Comparison of ENCODE assay signal across 16 cellular contexts in genomic region chr14:22508662-22509035, GRCh38.
DNase-seq lines count a peak whose midpoint lies in the region; ATAC-seq and TF ChIP-seq lines count a peak whose summit lies in the region.
"Had no signal": no experiment of that assay in that cellular context is flagged by ENCODE, and none has a peak within 500 bp of the region (broad histone marks: within the 10 kb centered on the region; RNA-seq: fewer than 3 reads in every experiment).

No MANE protein-coding gene starts in this region.

- peaks cover 93% of the 10 kb centered on the region for H3K36me3 Mint-ChIP-seq in activated CD4-positive, alpha-beta T cell treated with anti-CD3 and anti-CD28 coated beads, Interleukin-2, amount 10 ng/mL, durations not matched to agents 24 days and 14 days (ENCODE audit: low read depth)
- peaks cover 81% of the 10 kb centered on the region for H3K36me3 Mint-ChIP-seq in activated T-helper 1 cell treated with anti-CD3 and anti-CD28 coated beads, Interleukin-12 subunit alpha, Interleukin-12 subunit beta, Interleukin-2, Interleukin-4 antibody, amounts not matched to agents 30 ng/mL and 10 ng/mL and 1 ng/mL, durations not matched to agents 14 hours and 24 hours and 36 hours (ENCODE audit: low read depth)
- peaks cover 15 to 90% (median 56%) of the 10 kb centered on the region in 3 donors for H3K36me3 Mint-ChIP-seq in naive thymus-derived CD8-positive, alpha-beta T cell

- TF ChIP-seq CTCF in GM12864 (IDR thresholded peaks at IDR 0.05; ENCODE audit: low read depth, low read length, missing control alignments) (no peak), lower lobe of right lung (IDR thresholded peaks at IDR 0.05) (no peak)

- peak overlapping the region; percentile 87 for H3K4me3 Mint-ChIP-seq in activated CD4-positive, alpha-beta T cell treated with anti-CD3 and anti-CD28 coated beads, Interleukin-2, amount 10 ng/mL, durations not matched to agents 24 days and 14 days
- peak overlapping the region; percentile 95 for H3K4me3 Mint-ChIP-seq in activated T-helper 1 cell treated with anti-CD3 and anti-CD28 coated beads, Interleukin-12 subunit alpha, Interleukin-12 subunit beta, Interleukin-2, Interleukin-4 antibody, amounts not matched to agents 30 ng/mL and 10 ng/mL and 1 ng/mL, durations not matched to agents 14 hours and 24 hours and 36 hours
- H3K4me3 Mint-ChIP-seq in naive thymus-derived CD8-positive, alpha-beta T cell = peak overlapping the region; percentile 79 to 94 (median 86)

- no peak for ATAC-seq in naive thymus-derived CD8-positive, alpha-beta T cell
- ATAC-seq in lower lobe of right lung = no peak
- no peak for ATAC-seq in HG03025 (IDR thresholded peaks at IDR 0.05; ENCODE audit: low FRiP score, unreplicated experiment)
- ATAC-seq: A549 had no signal

- H3K36me3 ChIP-seq in lower lobe of right lung = no peaks in the 10 kb centered on the region
- H3K36me3 ChIP-seq: brain microvascular endothelial cell, tibial artery had no signal

- H3K27ac Mint-ChIP-seq in activated CD4-positive, alpha-beta T cell treated with anti-CD3 and anti-CD28 coated beads, Interleukin-2, amount 10 ng/mL, durations not matched to agents 24 days and 14 days = peak overlapping the region; percentile 97
- peak overlapping the region; percentile 96 for H3K27ac Mint-ChIP-seq in activated T-helper 1 cell treated with anti-CD3 and anti-CD28 coated beads, Interleukin-12 subunit alpha, Interleukin-12 subunit beta, Interleukin-2, Interleukin-4 antibody, amounts not matched to agents 30 ng/mL and 10 ng/mL and 1 ng/mL, durations not matched to agents 14 hours and 24 hours and 36 hours
- peak overlapping the region; percentile 86 to 99 (median 98) for H3K27ac Mint-ChIP-seq in naive thymus-derived CD8-positive, alpha-beta T cell

- intact Hi-C loops in activated CD4-positive, alpha-beta T cell treated with anti-CD3 and anti-CD28 coated beads, Interleukin-2, amount 10 ng/mL, durations not matched to agents 24 days and 14 days (cut with micrococcal nuclease) = loop anchor here (10.0 kb wide), 1 partner anchor 304 kb away; no protein-coding TSS in a partner anchor
- intact Hi-C loops in activated T-helper 1 cell treated with anti-CD3 and anti-CD28 coated beads, Interleukin-12 subunit alpha, Interleukin-12 subunit beta, Interleukin-2, Interleukin-4 antibody, amounts not matched to agents 30 ng/mL and 10 ng/mL and 1 ng/mL, durations not matched to agents 14 hours and 24 hours and 36 hours (cut with micrococcal nuclease) = loop anchor here (5.0 kb wide), 3 partner anchors 386 to 656 kb away; no protein-coding TSS in a partner anchor
- intact Hi-C loops in lower lobe of right lung (cut with DNase I) = no loop called here

- H3K4me1 Mint-ChIP-seq in activated CD4-positive, alpha-beta T cell treated with anti-CD3 and anti-CD28 coated beads, Interleukin-2, amount 10 ng/mL, durations not matched to agents 24 days and 14 days = peaks cover 63% of the 10 kb centered on the region
- H3K4me1 Mint-ChIP-seq in activated T-helper 1 cell treated with anti-CD3 and anti-CD28 coated beads, Interleukin-12 subunit alpha, Interleukin-12 subunit beta, Interleukin-2, Interleukin-4 antibody, amounts not matched to agents 30 ng/mL and 10 ng/mL and 1 ng/mL, durations not matched to agents 14 hours and 24 hours and 36 hours (ENCODE audit: low read depth) = peaks cover 82% of the 10 kb centered on the region
- peaks cover 20 to 85% (median 77%) of the 10 kb centered on the region in 4 donors for H3K4me1 Mint-ChIP-seq in naive thymus-derived CD8-positive, alpha-beta T cell

- H3K4me3 ChIP-seq in GM12864 (ENCODE audit: low read depth, low read length) = peak overlapping the region; percentile 6
- H3K4me3 ChIP-seq in lower lobe of right lung = no peak overlapping the region
- H3K4me3 ChIP-seq: A549, tibial artery had no signal

- no peaks in the 10 kb centered on the region for H3K27me3 ChIP-seq in lower lobe of right lung (ENCODE audit: low read depth)
- H3K27me3 ChIP-seq: brain microvascular endothelial cell, tibial artery had no signal

- no peak overlapping the region for H3K27ac ChIP-seq in lower lobe of right lung
- H3K27ac ChIP-seq: A549, brain microvascular endothelial cell, tibial artery had no signal

- no peaks in the 10 kb centered on the region for H3K9me3 Mint-ChIP-seq in activated CD4-positive, alpha-beta T cell treated with anti-CD3 and anti-CD28 coated beads, Interleukin-2, amount 10 ng/mL, durations not matched to agents 24 days and 14 days
- H3K9me3 Mint-ChIP-seq in activated T-helper 1 cell treated with anti-CD3 and anti-CD28 coated beads, Interleukin-12 subunit alpha, Interleukin-12 subunit beta, Interleukin-2, Interleukin-4 antibody, amounts not matched to agents 30 ng/mL and 10 ng/mL and 1 ng/mL, durations not matched to agents 14 hours and 24 hours and 36 hours = no peaks in the 10 kb centered on the region
- no peaks in the 10 kb centered on the region for H3K9me3 Mint-ChIP-seq in naive thymus-derived CD8-positive, alpha-beta T cell

- H3K27me3 Mint-ChIP-seq in activated CD4-positive, alpha-beta T cell treated with anti-CD3 and anti-CD28 coated beads, Interleukin-2, amount 10 ng/mL, durations not matched to agents 24 days and 14 days = no peaks in the 10 kb centered on the region
- H3K27me3 Mint-ChIP-seq in activated T-helper 1 cell treated with anti-CD3 and anti-CD28 coated beads, Interleukin-12 subunit alpha, Interleukin-12 subunit beta, Interleukin-2, Interleukin-4 antibody, amounts not matched to agents 30 ng/mL and 10 ng/mL and 1 ng/mL, durations not matched to agents 14 hours and 24 hours and 36 hours (ENCODE audit: insufficient read depth) = no peaks in the 10 kb centered on the region
- H3K27me3 Mint-ChIP-seq in naive thymus-derived CD8-positive, alpha-beta T cell = no peaks in the 10 kb centered on the region

- no peak for DNase-seq in activated CD4-positive, alpha-beta T cell treated with anti-CD3 and anti-CD28 coated beads, Interleukin-2, amount 10 ng/mL, durations not matched to agents 24 days and 14 days
- DNase-seq in activated CD4-positive, alpha-beta T cell treated with anti-CD3 and anti-CD28 coated beads, Interleukin-2, amount 50 U/mL, for 48 hours = no peak
- no peak for DNase-seq in GM12864 (ENCODE audit: low read depth)
- no peak for DNase-seq in activated T-helper 1 cell treated with anti-CD3 and anti-CD28 coated beads, Interleukin-12 subunit alpha, Interleukin-12 subunit beta, Interleukin-2, Interleukin-4 antibody, amounts not matched to agents 30 ng/mL and 10 ng/mL and 1 ng/mL, durations not matched to agents 14 hours and 24 hours and 36 hours (ENCODE audit: low spot score)
- no peak for DNase-seq in naive thymus-derived CD8-positive, alpha-beta T cell
- DNase-seq in activated gamma-delta T cell (lab: John Stamatoyannopoulos, UW) = no peak
- DNase-seq in lower lobe of right lung = no peak
- DNase-seq: brain microvascular endothelial cell, GF-D8, left cardiac atrium, NCI-H187, NCI-H526 treated with DMSO at 0.1 percent for 48 hours, RPMI8226, tibial artery had no signal

- peaks cover 23% of the 10 kb centered on the region for H3K4me1 ChIP-seq in lower lobe of right lung
- H3K4me1 ChIP-seq: A549 had no signal

- no peaks in the 10 kb centered on the region for H3K9me3 ChIP-seq in lower lobe of right lung
- H3K9me3 ChIP-seq: A549, tibial artery had no signal

- POLR2A ChIA-PET in naive thymus-derived CD8-positive, alpha-beta T cell (lab: Charles Lee) = interaction anchor here (1.0 to 34.2 kb wide), 12 partner anchors 11 to 511 kb away, joined by 3 to 760 read pairs (median 14); no protein-coding TSS in a partner anchor
